15 cellular contexts compared by ENCODE assay signal in genomic region chr4:8143392-8144140, GRCh38. TPM values are rescaled to one million over a fixed set of nuclear protein-coding genes. Genes with fewer than 3 reads are reported as not detected.
DNase-seq lines count a peak whose midpoint lies in the region; ATAC-seq and TF ChIP-seq lines count a peak whose summit lies in the region.
"Had no signal": no experiment of that assay in that cellular context is flagged by ENCODE, and none has a peak within 500 bp of the region (broad histone marks: within the 10 kb centered on the region; RNA-seq: fewer than 3 reads in every experiment).

No MANE protein-coding gene starts in this region.

- H3K27ac ChIP-seq in heart left ventricle (peak overlapping the region in 8 of 12 donors; percentile 46 to 90 (median 80)), mesendoderm (ENCODE audit: low read depth, low read length) (no peak overlapping the region), skeletal muscle tissue (ENCODE audit: low read depth, low read length) (peak overlapping the region; percentile 98)
- H3K27ac ChIP-seq: PC-9, RWPE1, SJCRH30 had no signal

- H3K4me1 ChIP-seq in NT2/D1 (ENCODE audit: insufficient read depth, insufficient read length): peaks cover 28% of the 10 kb centered on the region
- H3K4me1 ChIP-seq in heart left ventricle: peaks cover 0 to 59% (median 27%) of the 10 kb centered on the region in 12 donors
- no peaks in the 10 kb centered on the region for H3K4me1 ChIP-seq in mesendoderm (ENCODE audit: control insufficient read depth, low read depth, low read length)
- H3K4me1 ChIP-seq in skeletal muscle tissue (ENCODE audit: control insufficient read depth in 3 of 3, insufficient read depth in 3 of 3, low read length in 3 of 3): peaks cover 54 to 68% (median 59%) of the 10 kb centered on the region in 3 donors

- no peak overlapping the region for H4K8ac ChIP-seq in mesendoderm (ENCODE audit: low read depth, low read length)

- no peaks in the 10 kb centered on the region for H3K79me2 ChIP-seq in mesendoderm (ENCODE audit: control insufficient read depth, insufficient read depth, low read length)

- H3K4me2 ChIP-seq in mesendoderm (ENCODE audit: low read length): no peak overlapping the region
- H3K4me2 ChIP-seq: PC-9 had no signal

- H3K9ac ChIP-seq in NT2/D1 (ENCODE audit: insufficient read length, low read depth): peak overlapping the region; percentile 58
- H3K9ac ChIP-seq in mesendoderm (ENCODE audit: low read length): no peak overlapping the region
- H3K9ac ChIP-seq in skeletal muscle tissue (ENCODE audit: low read depth in 1 of 3, low read length in 3 of 3): peak overlapping the region; percentile 74 to 82 (median 78)

- no peak overlapping the region for H3K4me3 ChIP-seq in NT2/D1 (ENCODE audit: insufficient read length, low read depth)
- H3K4me3 ChIP-seq in heart left ventricle: no peak overlapping the region
- no peak overlapping the region for H3K4me3 ChIP-seq in mesendoderm (ENCODE audit: low read length)
- peak overlapping the region in 2 of 3 donors; percentile 36 to 45 for H3K4me3 ChIP-seq in skeletal muscle tissue (ENCODE audit: low read length in 3 of 3)
- no peak overlapping the region for H3K4me3 ChIP-seq in foreskin fibroblast (ENCODE audit: low read depth in 1 of 2, low read length in 2 of 2)
- H3K4me3 ChIP-seq: PC-9, SJCRH30 had no signal

- no peak overlapping the region for H4K5ac ChIP-seq in mesendoderm (ENCODE audit: low read length)

- H3K56ac ChIP-seq in mesendoderm (ENCODE audit: low read length): no peak overlapping the region

- no peak for ATAC-seq in heart left ventricle

- DNase-seq in NT2/D1 (ENCODE audit: low read depth, low spot score) (no peak), heart left ventricle (no peak), mesendoderm (peak; percentile 33), foreskin fibroblast (no peak)
- DNase-seq in stimulated activated CD4-positive, alpha-beta T cell treated with anti-CD3 and anti-CD28 coated beads, Interleukin-12 subunit alpha, Interleukin-12 subunit beta, amount 100 ng/mL, for 4 hours: no peak
- DNase-seq in stimulated activated naive CD4-positive, alpha-beta T cell (lab: John Stamatoyannopoulos, UW): no peak
- DNase-seq: DMS 273 treated with DMSO at 0.1 percent for 48 hours, GDM1, MM.1S, NCI-H2029 treated with DMSO at 0.1 percent for 48 hours, NCI-H2171, PC-9, SJCRH30 had no signal

- H3K4ac ChIP-seq in mesendoderm (ENCODE audit: low read depth, low read length): no peak overlapping the region

- no peak for TF ChIP-seq POLR2A in heart left ventricle (IDR thresholded peaks at IDR 0.05)

- H2AK5ac ChIP-seq in mesendoderm (ENCODE audit: low read length): no peak overlapping the region

- TF ChIP-seq CTCF in heart left ventricle (IDR thresholded peaks at IDR 0.05) (no peak), foreskin fibroblast (IDR thresholded peaks at IDR 0.05; ENCODE audit: low read depth, low read length) (no peak)

- H2BK120ac ChIP-seq in mesendoderm (ENCODE audit: low read depth, low read length): no peak overlapping the region

- no peak overlapping the region for H2BK5ac ChIP-seq in mesendoderm (ENCODE audit: low read length)

- intact Hi-C loops in heart left ventricle (cut with DNase I): loop anchor here in 2 of 10 donors (5.0 to 10.0 kb wide), 2 partner anchors 89 to 91 kb away; no protein-coding TSS in a partner anchor

- no peaks in the 10 kb centered on the region for H3K79me1 ChIP-seq in mesendoderm (ENCODE audit: low read length)

- H3K27me3 ChIP-seq in NT2/D1 (ENCODE audit: insufficient read depth, insufficient read length): no peaks in the 10 kb centered on the region
- no peaks in the 10 kb centered on the region for H3K27me3 ChIP-seq in heart left ventricle
- H3K27me3 ChIP-seq in mesendoderm (ENCODE audit: insufficient read depth, low read length, poor library complexity): no peaks in the 10 kb centered on the region
- no peaks in the 10 kb centered on the region for H3K27me3 ChIP-seq in skeletal muscle tissue (ENCODE audit: control insufficient read depth in 3 of 3, insufficient read depth in 3 of 3, low read length in 3 of 3)

- H3K36me3 ChIP-seq in NT2/D1 (ENCODE audit: insufficient read depth, insufficient read length, low read length): no peaks in the 10 kb centered on the region
- H3K36me3 ChIP-seq in heart left ventricle: no peaks in the 10 kb centered on the region
- H3K36me3 ChIP-seq in mesendoderm (ENCODE audit: control insufficient read depth, insufficient read depth, low read length): no peaks in the 10 kb centered on the region
- H3K36me3 ChIP-seq in skeletal muscle tissue (ENCODE audit: control insufficient read depth in 3 of 3, insufficient read depth in 3 of 3, low read length in 3 of 3): no peaks in the 10 kb centered on the region
- H3K36me3 ChIP-seq: SJCRH30 had no signal

- no peak overlapping the region for H3K18ac ChIP-seq in mesendoderm (ENCODE audit: low read length)

- no peak overlapping the region for H3K23ac ChIP-seq in mesendoderm (ENCODE audit: low read length)

- H3K9me3 ChIP-seq in NT2/D1 (ENCODE audit: insufficient read depth, low read length): no peaks in the 10 kb centered on the region
- peaks cover 0 to 3% (median 0%) of the 10 kb centered on the region in 12 donors for H3K9me3 ChIP-seq in heart left ventricle
- no peaks in the 10 kb centered on the region for H3K9me3 ChIP-seq in skeletal muscle tissue (ENCODE audit: control insufficient read depth in 3 of 3, low read length in 3 of 3)

- WGBS in heart left ventricle, 4 donors: 73 to 82% (median 76%) methylated on average over 4 to 11 of the region's 11 CpGs
- no CpG with 5 or more reads among the region's 11 CpGs for WGBS in mesendoderm (ENCODE audit: extremely low coverage, insufficient coverage, low lambda C conversion rate)

- H2BK15ac ChIP-seq in mesendoderm (replicated peaks; ENCODE audit: low read depth): no peak overlapping the region

RNA-seq across cellular contexts. Expression of gene ABLIM2, which starts 15.0 kb away (rescaled TPM):
- total RNA-seq in heart left ventricle (10 to 100 TPM; 14.3 to 25.8 (median 18.4) TPM), skeletal muscle tissue (7.3 TPM)
- polyA plus RNA-seq in heart left ventricle: 10 to 100 TPM; 11.1 to 27.9 TPM
- polyA plus RNA-seq in mesendoderm (2013, experiment 1 of 2): 0.45 TPM
- 0.55 TPM for polyA plus RNA-seq in mesendoderm (2013, experiment 2 of 2)

RNA-seq across cellular contexts. Expression of gene SH3TC1, which starts 55.5 kb away (rescaled TPM):
- 10 to 100 TPM in 6 of 9 donors, 1 to 10 TPM in 3; 6.0 to 45.9 (median 11.5) TPM for total RNA-seq in heart left ventricle
- polyA plus RNA-seq in heart left ventricle: 1 to 10 TPM; 5.8 to 8.1 TPM
- 0.17 TPM for polyA plus RNA-seq in mesendoderm (2013, experiment 1 of 2)
- 0.13 TPM for polyA plus RNA-seq in mesendoderm (2013, experiment 2 of 2)
- total RNA-seq in skeletal muscle tissue: 13.0 TPM

Comparison
In these comparisons a context has a peak if more than half of its experiments do, and no peak if none do; other contexts are left out.
1. H3K4me3 ChIP-seq: peak in skeletal muscle tissue (2 of 3); none in NT2/D1 (single experiment), heart left ventricle (0 of 12), mesendoderm (single experiment) and foreskin fibroblast (0 of 2).